Comparison of ENCODE assay signal across 1 cellular context in the genomic region with DNA sequence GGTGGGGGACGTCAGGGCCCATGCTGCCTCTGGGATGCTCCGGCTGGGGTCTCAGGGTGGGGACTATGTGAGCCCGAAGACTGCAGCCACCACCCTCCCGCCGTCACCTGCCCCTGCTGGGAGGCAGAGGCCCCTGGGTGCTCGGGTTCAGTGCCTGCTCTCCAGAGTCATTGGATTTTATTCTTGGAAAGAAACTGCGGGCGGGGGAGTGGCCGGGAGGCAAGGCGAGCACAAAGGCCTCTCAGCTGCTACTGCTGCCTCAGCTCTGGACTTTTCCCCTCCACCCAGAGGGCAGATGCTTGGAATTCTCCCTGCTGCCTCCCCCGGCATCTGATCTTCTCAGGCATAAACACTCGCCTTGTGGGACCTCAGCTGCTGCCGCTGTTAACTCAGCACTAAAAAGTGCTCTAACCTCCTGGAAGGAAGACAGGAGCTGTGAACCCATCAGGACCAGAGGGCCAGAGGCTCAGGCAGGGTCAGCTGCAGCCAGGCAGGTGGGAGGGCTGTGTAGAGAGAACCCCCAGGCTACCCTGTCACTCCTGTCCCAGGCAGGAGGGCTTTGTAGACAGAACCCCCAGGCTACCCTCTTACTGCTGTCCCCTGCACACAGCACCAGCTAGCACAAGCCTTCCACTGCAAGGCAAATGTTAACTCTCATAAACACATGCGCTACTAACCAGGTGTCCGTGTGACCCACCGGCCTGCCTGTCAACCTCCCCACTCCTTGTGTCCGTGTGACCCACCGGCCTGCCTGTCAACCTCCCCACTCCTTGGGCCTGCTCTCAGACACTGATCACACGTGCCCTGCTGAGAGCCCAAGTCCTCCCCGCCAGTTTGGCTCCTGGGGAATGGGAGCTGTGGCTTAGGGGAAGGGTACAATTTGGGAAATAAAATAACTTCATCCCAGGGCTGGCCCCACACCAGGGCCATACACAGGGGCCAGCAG.
TF ChIP-seq lines count a peak whose summit lies in the region.

No MANE protein-coding gene starts in this region.

TF ChIP-seq in SK-N-SH, 30 proteins besides CTCF, POLR2A, EP300 and RAD21:
- TF ChIP-seq TEAD4 (IDR thresholded peaks at IDR 0.05; ENCODE audit: borderline replicate concordance, insufficient read depth): no peak
